Comparison of ENCODE assay signal across 8 cellular contexts in the genomic region with DNA sequence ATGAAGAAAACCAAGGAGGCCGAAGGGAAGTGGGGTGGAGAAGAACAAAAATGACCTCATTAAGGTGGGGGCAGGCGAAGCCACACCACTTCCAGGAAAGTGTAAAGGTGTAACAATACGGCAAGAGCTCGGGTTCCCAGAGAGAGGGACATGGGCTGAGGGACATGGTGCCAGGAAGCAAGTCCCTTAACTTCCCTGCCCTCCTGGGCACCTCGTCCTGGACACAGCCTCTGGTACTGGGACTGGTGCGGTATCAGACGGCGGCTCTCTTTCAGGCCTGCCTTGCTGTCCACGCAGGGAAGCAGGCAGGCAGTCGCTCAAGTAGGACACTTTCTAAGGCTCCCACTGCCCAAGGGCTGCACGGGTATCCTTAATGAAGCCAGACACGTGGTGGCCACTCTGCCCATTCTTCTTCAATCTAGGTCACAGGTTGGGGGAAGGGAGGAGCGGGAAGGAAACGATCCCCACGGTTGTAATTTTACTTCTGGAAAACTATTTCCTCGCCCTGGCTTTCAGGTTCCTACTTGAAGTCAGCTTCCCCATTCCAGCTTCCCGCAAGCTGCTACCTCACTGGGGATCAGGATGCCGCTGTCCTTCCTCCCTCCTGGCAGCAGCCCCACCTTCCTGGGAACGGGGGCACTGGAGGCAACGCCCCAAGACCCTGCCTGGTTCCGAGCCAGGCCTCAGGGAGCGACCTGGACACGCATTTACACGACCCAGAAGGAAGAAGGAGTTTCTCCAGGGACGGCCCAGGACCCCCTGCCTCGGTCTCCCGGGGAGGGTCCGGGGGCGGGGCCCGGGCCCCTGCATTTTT. TPM values are rescaled to one million over a fixed set of nuclear protein-coding genes. Genes with fewer than 3 reads are reported as not detected.
DNase-seq lines count a peak whose midpoint lies in the region; ATAC-seq and TF ChIP-seq lines count a peak whose summit lies in the region.

No MANE protein-coding gene starts in this region.

- H3K9ac ChIP-seq in OCI-LY3 (ENCODE audit: low read length) (peak overlapping the region; percentile 99), endocrine pancreas (ENCODE audit: control insufficient read depth, insufficient read depth, low read length) (peak overlapping the region; percentile 93), neural cell (ENCODE audit: low read length) (peak overlapping the region; percentile 96)

- H3K27ac ChIP-seq in OCI-LY3 (ENCODE audit: low read length) (0 out of 2 replicates have a peak overlapping the region, but pooled peaks have one; percentile 54), neural cell (ENCODE audit: low read length) (peak overlapping the region; percentile 76)

- H2AFZ ChIP-seq in OCI-LY3 (ENCODE audit: low read depth, low read length) = no peak overlapping the region
- no peak overlapping the region for H2AFZ ChIP-seq in neural cell (ENCODE audit: low read depth, low read length)

- H3K4me1 ChIP-seq in OCI-LY3 (ENCODE audit: low read length) = peaks cover 27% of the 10 kb centered on the region
- H3K4me1 ChIP-seq in endocrine pancreas (ENCODE audit: control insufficient read depth, insufficient read depth, low read length) = no peaks in the 10 kb centered on the region

- peaks cover 37% of the 10 kb centered on the region for H4K20me1 ChIP-seq in OCI-LY3 (ENCODE audit: insufficient read depth, low read length)
- H4K20me1 ChIP-seq in neural cell (ENCODE audit: insufficient read depth) = peaks cover 4% of the 10 kb centered on the region

- H3K27me3 ChIP-seq in GM06990 (replicated peaks; ENCODE audit: control insufficient read depth, insufficient read depth, low read length) (no peaks in the 10 kb centered on the region), OCI-LY3 (ENCODE audit: low read depth, low read length) (no peaks in the 10 kb centered on the region), endocrine pancreas (ENCODE audit: control insufficient read depth, insufficient read depth, low read length) (no peaks in the 10 kb centered on the region), neural cell (ENCODE audit: insufficient read depth, low read depth, low read length) (no peaks in the 10 kb centered on the region)

- peaks cover 8% of the 10 kb centered on the region for H3K36me3 ChIP-seq in GM06990 (ENCODE audit: control insufficient read depth, insufficient read depth, low read length)
- peaks cover 10% of the 10 kb centered on the region for H3K36me3 ChIP-seq in OCI-LY3 (replicated peaks; ENCODE audit: low read depth, low read length)
- H3K36me3 ChIP-seq in endocrine pancreas (ENCODE audit: control insufficient read depth, insufficient read depth, low read length) = no peaks in the 10 kb centered on the region
- H3K36me3 ChIP-seq in neural cell (ENCODE audit: insufficient read depth, low read length) = no peaks in the 10 kb centered on the region

- no peak for ATAC-seq in HG02885 (IDR thresholded peaks at IDR 0.05; ENCODE audit: poor library complexity, unreplicated experiment)

- H3K4me2 ChIP-seq in OCI-LY3 (ENCODE audit: low read length) = peak overlapping the region; percentile 95
- peak overlapping the region; percentile 94 for H3K4me2 ChIP-seq in neural cell (ENCODE audit: low read length)

- TF ChIP-seq EP300 in neural cell (conservative IDR thresholded peaks at IDR 0.05; ENCODE audit: poor library complexity, severe bottlenecking) = no peak

- no peaks in the 10 kb centered on the region for H3K9me3 ChIP-seq in OCI-LY3 (ENCODE audit: insufficient read depth, low read length)
- H3K9me3 ChIP-seq in endocrine pancreas (ENCODE audit: control insufficient read depth, low read length) = no peaks in the 10 kb centered on the region
- H3K9me3 ChIP-seq in neural cell (ENCODE audit: low read length) = no peaks in the 10 kb centered on the region

- H3K79me2 ChIP-seq in OCI-LY3 (ENCODE audit: low read length) (peaks cover 64% of the 10 kb centered on the region), neural cell (replicated peaks; ENCODE audit: insufficient read depth, low read length) (peaks cover 53% of the 10 kb centered on the region)

- H3K4me3 ChIP-seq in GM06990 (replicated peaks; ENCODE audit: low read depth, low read length) (peak overlapping the region; percentile 99), OCI-LY3 (ENCODE audit: low read length) (peak overlapping the region; percentile 99), endocrine pancreas (ENCODE audit: control insufficient read depth, insufficient read depth, low read length) (peak overlapping the region; percentile 55), neural cell (ENCODE audit: low read length) (peak overlapping the region; percentile 99)

- no peak for TF ChIP-seq CTCF in GM06990 (IDR thresholded peaks at IDR 0.05; ENCODE audit: insufficient read depth, low read length, poor library complexity, severe bottlenecking)
- no peak for TF ChIP-seq CTCF in OCI-LY3 (IDR thresholded peaks at IDR 0.05; ENCODE audit: low read depth, low read length)
- TF ChIP-seq CTCF in neural cell (IDR thresholded peaks at IDR 0.05; ENCODE audit: poor library complexity, severe bottlenecking) = no peak

- H3K9me2 ChIP-seq in neural cell (ENCODE audit: insufficient read depth, low read length) = no peaks in the 10 kb centered on the region

- no peak for DNase-seq in GM06990 (ENCODE audit: extremely low read depth, insufficient read length)
- DNase-seq in islet precursor cell = no peak
- DNase-seq in inferior parietal cortex (ENCODE audit: extremely low spot score) = no peak
- no peak for DNase-seq in NOMO-1 treated with DMSO at 0.1 percent for 48 hours (lab: John Stamatoyannopoulos, UW; ENCODE audit: unreplicated experiment)

- TF ChIP-seq RAD21 in neural cell (conservative IDR thresholded peaks at IDR 0.05) = no peak

- no peaks in the 10 kb centered on the region for H3F3A ChIP-seq in neural cell (ENCODE audit: insufficient read depth, low read length, poor library complexity, severe bottlenecking)

TF ChIP-seq in neural cell, 6 proteins besides CTCF, POLR2A, EP300 and RAD21:
- TF ChIP-seq, protein P1, sequence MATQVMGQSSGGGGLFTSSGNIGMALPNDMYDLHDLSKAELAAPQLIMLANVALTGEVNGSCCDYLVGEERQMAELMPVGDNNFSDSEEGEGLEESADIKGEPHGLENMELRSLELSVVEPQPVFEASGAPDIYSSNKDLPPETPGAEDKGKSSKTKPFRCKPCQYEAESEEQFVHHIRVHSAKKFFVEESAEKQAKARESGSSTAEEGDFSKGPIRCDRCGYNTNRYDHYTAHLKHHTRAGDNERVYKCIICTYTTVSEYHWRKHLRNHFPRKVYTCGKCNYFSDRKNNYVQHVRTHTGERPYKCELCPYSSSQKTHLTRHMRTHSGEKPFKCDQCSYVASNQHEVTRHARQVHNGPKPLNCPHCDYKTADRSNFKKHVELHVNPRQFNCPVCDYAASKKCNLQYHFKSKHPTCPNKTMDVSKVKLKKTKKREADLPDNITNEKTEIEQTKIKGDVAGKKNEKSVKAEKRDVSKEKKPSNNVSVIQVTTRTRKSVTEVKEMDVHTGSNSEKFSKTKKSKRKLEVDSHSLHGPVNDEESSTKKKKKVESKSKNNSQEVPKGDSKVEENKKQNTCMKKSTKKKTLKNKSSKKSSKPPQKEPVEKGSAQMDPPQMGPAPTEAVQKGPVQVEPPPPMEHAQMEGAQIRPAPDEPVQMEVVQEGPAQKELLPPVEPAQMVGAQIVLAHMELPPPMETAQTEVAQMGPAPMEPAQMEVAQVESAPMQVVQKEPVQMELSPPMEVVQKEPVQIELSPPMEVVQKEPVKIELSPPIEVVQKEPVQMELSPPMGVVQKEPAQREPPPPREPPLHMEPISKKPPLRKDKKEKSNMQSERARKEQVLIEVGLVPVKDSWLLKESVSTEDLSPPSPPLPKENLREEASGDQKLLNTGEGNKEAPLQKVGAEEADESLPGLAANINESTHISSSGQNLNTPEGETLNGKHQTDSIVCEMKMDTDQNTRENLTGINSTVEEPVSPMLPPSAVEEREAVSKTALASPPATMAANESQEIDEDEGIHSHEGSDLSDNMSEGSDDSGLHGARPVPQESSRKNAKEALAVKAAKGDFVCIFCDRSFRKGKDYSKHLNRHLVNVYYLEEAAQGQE (IDR thresholded peaks at IDR 0.05; ENCODE audit: borderline replicate concordance) = no peak
- TF ChIP-seq SMC3 (conservative IDR thresholded peaks at IDR 0.05; ENCODE audit: poor library complexity) (no peak), TAF1 (IDR thresholded peaks at IDR 0.05; ENCODE audit: low read depth) (no peak), MXI1 (conservative IDR thresholded peaks at IDR 0.05; ENCODE audit: poor library complexity, severe bottlenecking) (no peak), EZH2 (IDR thresholded peaks at IDR 0.05; ENCODE audit: borderline replicate concordance, insufficient read depth, low read length, poor library complexity, severe bottlenecking) (no peak), POLR2AphosphoS5 (IDR thresholded peaks at IDR 0.05) (no peak)

RNA-seq across cellular contexts. Expression of a gene that starts 1.2 kb away (rescaled TPM):
- polyA plus RNA-seq in neural cell = 60.7 and 88.2 TPM in 2 replicates
- 72.6 and 89.4 TPM in 2 replicates for polyA minus RNA-seq in neural cell

RNA-seq across cellular contexts. Expression of a gene that starts 13.5 kb away (rescaled TPM):
- polyA plus RNA-seq in neural cell = 8.5 and 10.7 TPM in 2 replicates
- polyA minus RNA-seq in neural cell = 18.0 and 19.1 TPM in 2 replicates

RNA-seq across cellular contexts. Expression of a gene that starts 53.5 kb away (rescaled TPM):
- polyA plus RNA-seq in neural cell = 39.3 and 45.8 TPM in 2 replicates
- polyA minus RNA-seq in neural cell = 3.4 and 4.9 TPM in 2 replicates

RNA-seq across cellular contexts. Expression of a gene that starts 54.1 kb away (rescaled TPM):
- polyA plus RNA-seq in neural cell = 5.8 and 8.3 TPM in 2 replicates
- 19.0 and 21.9 TPM in 2 replicates for polyA minus RNA-seq in neural cell
